8 cellular contexts compared by ENCODE assay signal in the genomic region with DNA sequence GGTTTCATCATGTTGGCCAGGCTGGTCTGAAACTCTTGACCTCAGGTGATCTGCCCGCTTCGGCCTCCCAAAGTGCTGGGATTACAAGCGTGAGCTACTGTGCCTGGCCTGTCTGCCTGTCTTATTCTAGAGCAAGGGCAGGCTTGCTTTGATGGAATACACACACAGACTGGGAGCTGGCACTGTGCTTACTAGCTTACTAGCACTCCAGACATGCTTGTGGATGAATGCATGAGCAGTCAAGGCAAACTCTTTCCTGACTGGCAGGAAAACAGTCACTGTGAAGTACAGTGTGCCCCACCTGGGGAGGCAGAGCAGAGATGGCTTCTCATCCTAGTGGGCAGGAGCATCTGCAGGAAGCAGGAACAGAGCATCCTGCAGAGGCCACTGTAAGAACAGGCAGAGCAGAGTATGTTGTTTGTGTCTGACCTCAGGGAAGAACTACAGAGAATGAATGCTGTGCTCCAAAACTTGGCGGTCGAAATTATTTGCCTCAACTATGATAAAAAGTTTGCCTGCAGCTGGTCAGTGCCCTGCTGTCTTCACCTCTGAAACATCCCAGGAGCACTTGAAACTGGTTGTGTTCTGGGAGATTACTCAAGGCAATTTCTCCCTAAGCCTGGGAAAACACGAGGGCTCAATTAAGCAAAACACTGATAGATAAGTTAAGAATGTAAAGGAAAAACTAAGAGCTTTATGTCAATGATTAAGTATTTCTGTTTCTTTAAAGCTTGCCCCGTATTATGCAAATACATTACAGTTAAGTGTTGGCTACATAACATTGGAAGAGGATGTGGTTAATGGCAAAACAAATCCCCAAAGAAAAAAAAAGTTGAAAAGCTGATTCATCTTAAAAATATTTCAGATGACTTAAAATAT.
DNase-seq lines count a peak whose midpoint lies in the region; ATAC-seq and TF ChIP-seq lines count a peak whose summit lies in the region.

No MANE protein-coding gene starts in this region.

- H3K36me3 ChIP-seq in ACC112 (ENCODE audit: insufficient read depth, low read length): no peaks in the 10 kb centered on the region
- H3K36me3 ChIP-seq in colonic mucosa: no peaks in the 10 kb centered on the region

- H3K4me1 ChIP-seq in ACC112 (ENCODE audit: control insufficient read depth, insufficient read depth, low read length, unreplicated experiment) (peaks cover 28% of the 10 kb centered on the region), colonic mucosa (no peaks in the 10 kb centered on the region)

- H3K79me2 ChIP-seq in ACC112 (ENCODE audit: control insufficient read depth, insufficient read depth, low read length, unreplicated experiment): no peaks in the 10 kb centered on the region

- in situ Hi-C loops in astrocyte of the spinal cord (cut with HindIII; ENCODE audit: low sequenced_read_pairs): no loop called here

- TF ChIP-seq CTCF in astrocyte of the spinal cord (IDR thresholded peaks at IDR 0.05; ENCODE audit: low read depth, low read length) (peak; percentile 67), colonic mucosa (IDR thresholded peaks at IDR 0.05) (no peak)

- no peak overlapping the region for H2AFZ ChIP-seq in ACC112 (ENCODE audit: low read length, unreplicated experiment)

- intact Hi-C loops in colonic mucosa (cut with DNase I): no loop called here

- H3K9me3 ChIP-seq in colonic mucosa: no peaks in the 10 kb centered on the region

- H3K4me3 ChIP-seq in ACC112 (ENCODE audit: low read depth, low read length): peak overlapping the region; percentile 10; the same call in 1 of the 2 replicates
- H3K4me3 ChIP-seq in astrocyte of the spinal cord (ENCODE audit: low read depth, low read length): no peak overlapping the region
- H3K4me3 ChIP-seq in colonic mucosa: no peak overlapping the region

- peak overlapping the region; percentile 83 for H3K27ac ChIP-seq in ACC112 (ENCODE audit: low read depth, low read length)
- no peak overlapping the region for H3K27ac ChIP-seq in colonic mucosa

- H3K9ac ChIP-seq in colonic mucosa (ENCODE audit: low read depth in 2 of 2, low read length in 2 of 2): no peak overlapping the region

- peak; percentile 55 for ATAC-seq in HG03354 (IDR thresholded peaks at IDR 0.05; ENCODE audit: poor library complexity, severe bottlenecking, unreplicated experiment)
- ATAC-seq in left lobe of liver: peak; percentile 33
- ATAC-seq in GM19328 (IDR thresholded peaks at IDR 0.05; ENCODE audit: unreplicated experiment): no peak

- H3K27me3 ChIP-seq in ACC112 (ENCODE audit: insufficient read depth, low read length): no peaks in the 10 kb centered on the region
- no peaks in the 10 kb centered on the region for H3K27me3 ChIP-seq in colonic mucosa

- peak; percentile 85 for DNase-seq in astrocyte of the spinal cord (ENCODE audit: low read depth, low spot score)
- peak; percentile 29 for DNase-seq in left lobe of liver (ENCODE audit: low spot score)
- DNase-seq in stimulated activated CD4-positive, alpha-beta T cell treated with anti-CD3 and anti-CD28 coated beads, Interleukin-2, amount 100 ng/mL, for 24 hours: no peak
- DNase-seq in colonic mucosa: no peak
- DNase-seq in HuH-7 (ENCODE audit: low spot score): no peak

Comparison
In these comparisons a context has a peak if more than half of its experiments do, and no peak if none do; other contexts are left out.
1. DNase-seq: peak in astrocyte of the spinal cord (single experiment) and left lobe of liver (single experiment); none in stimulated activated CD4-positive, alpha-beta T cell treated with anti-CD3 and anti-CD28 coated beads, Interleukin-2, amount 100 ng/mL, for 24 hours (0 of 2), colonic mucosa (single experiment) and HuH-7 (single experiment).